8 cellular contexts compared by ENCODE assay signal in the genomic region with DNA sequence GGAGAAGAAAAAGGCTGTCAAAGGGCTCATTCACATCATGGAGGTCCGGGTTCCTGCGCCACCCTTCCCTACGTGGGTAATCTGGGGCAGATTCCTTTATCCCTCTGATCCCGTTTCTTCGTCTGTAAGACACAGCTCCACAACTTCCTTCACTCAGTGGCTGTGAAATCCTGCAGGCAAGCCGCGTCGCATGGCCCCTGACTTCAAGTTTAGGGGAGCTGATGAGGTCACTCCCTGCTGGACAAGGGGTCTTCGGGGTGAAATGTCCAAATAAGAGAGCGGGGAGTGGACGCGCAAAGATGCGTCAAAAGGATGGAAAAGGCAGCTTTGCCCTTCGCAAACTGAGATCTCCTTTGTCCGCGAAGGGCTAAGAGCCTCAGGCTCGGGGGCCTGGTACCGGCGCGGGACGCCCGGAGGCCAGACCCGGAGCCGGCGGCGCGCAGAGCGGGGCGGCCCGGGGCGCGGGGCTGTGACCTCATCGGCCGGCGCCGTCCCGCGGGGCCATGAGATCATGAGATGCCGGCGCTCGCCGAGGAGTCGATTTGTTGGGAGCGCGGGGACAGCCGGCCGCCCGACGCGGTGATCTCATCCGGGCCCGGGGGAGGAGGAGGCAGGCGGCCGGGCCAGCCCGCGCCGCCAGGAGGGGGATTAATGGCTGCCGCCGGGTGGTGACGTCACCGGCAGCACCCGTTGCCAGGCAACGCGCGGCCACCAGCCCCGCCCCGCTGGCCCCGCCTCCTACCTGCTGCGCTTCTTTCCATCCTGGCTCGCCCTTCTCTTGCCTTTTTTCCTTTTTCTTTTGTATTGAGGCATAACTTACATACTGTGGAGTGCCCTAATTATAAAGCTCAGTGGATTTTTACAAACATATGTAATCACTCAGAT.
DNase-seq lines count a peak whose midpoint lies in the region; ATAC-seq and TF ChIP-seq lines count a peak whose summit lies in the region.

No MANE protein-coding gene starts in this region.

- intact Hi-C loops in right cardiac atrium (cut with DNase I) (no loop called here), uterus (cut with DNase I; ENCODE audit: low total_unique reads) (no loop called here)

- no peaks in the 10 kb centered on the region for H3K27me3 ChIP-seq in right cardiac atrium (ENCODE audit: control insufficient read depth, insufficient read depth)
- no peaks in the 10 kb centered on the region for H3K27me3 ChIP-seq in uterus

- H3K36me3 ChIP-seq in uterus, result no peaks in the 10 kb centered on the region

- peak; percentile 48 to 88 for TF ChIP-seq POLR2A in uterus (IDR thresholded peaks at IDR 0.05)

- DNase-seq in GM13977 (ENCODE audit: low spot score), result peak; percentile 98
- DNase-seq in NCI-H146 (lab: John Stamatoyannopoulos, UW), result peak; percentile 94
- DNase-seq in right cardiac atrium, result peak; percentile 94 to 97 (median 97)
- DNase-seq in pulmonary artery endothelial cell (ENCODE audit: low read depth, low spot score), result peak; percentile 67
- DNase-seq in uterus, result peak; percentile 94

- no peak for TF ChIP-seq CTCF in GM13977 (IDR thresholded peaks at IDR 0.05; ENCODE audit: extremely low read depth, insufficient read depth, missing control alignments)
- TF ChIP-seq CTCF in uterus (IDR thresholded peaks at IDR 0.05), result peak in 2 of 4 experiments; percentile 23 to 25

- H3K27ac ChIP-seq in angular gyrus (ENCODE audit: low read depth, low read length) (peak overlapping the region; percentile 93), right cardiac atrium (ENCODE audit: low read length) (peak overlapping the region; percentile 98), uterus (peak overlapping the region; percentile 96 to 97)

- H3K9me3 ChIP-seq in right cardiac atrium (ENCODE audit: control insufficient read depth, low read length), result no peaks in the 10 kb centered on the region
- no peaks in the 10 kb centered on the region for H3K9me3 ChIP-seq in uterus

- H3K4me1 Mint-ChIP-seq in T-helper 1 cell treated with Interleukin-12 subunit alpha and Interleukin-12 subunit beta and Interleukin-4 antibody, amounts not matched to agents 30 μg/mL and 1 μg/mL, for 36 hours (ENCODE audit: low read depth), result peaks cover 19% of the 10 kb centered on the region

- H3K36me3 Mint-ChIP-seq in T-helper 1 cell treated with Interleukin-12 subunit alpha and Interleukin-12 subunit beta and Interleukin-4 antibody, amounts not matched to agents 30 μg/mL and 1 μg/mL, for 36 hours (ENCODE audit: low read depth), result no peaks in the 10 kb centered on the region

- peak overlapping the region; percentile 75 for H3K4me3 ChIP-seq in right cardiac atrium (ENCODE audit: low read length)
- H3K4me3 ChIP-seq in uterus, result peak overlapping the region; percentile 77 to 81

- in situ Hi-C loops in GM13977 (cut with MboI; ENCODE audit: low pct_unique_long_range_greater_than_20kb, low sequenced_read_pairs, unreplicated experiment), result no loop called here

- no peaks in the 10 kb centered on the region for H3K9me3 Mint-ChIP-seq in T-helper 1 cell treated with Interleukin-12 subunit alpha and Interleukin-12 subunit beta and Interleukin-4 antibody, amounts not matched to agents 30 μg/mL and 1 μg/mL, for 36 hours

- no peaks in the 10 kb centered on the region for H3K27me3 Mint-ChIP-seq in T-helper 1 cell treated with Interleukin-12 subunit alpha and Interleukin-12 subunit beta and Interleukin-4 antibody, amounts not matched to agents 30 μg/mL and 1 μg/mL, for 36 hours (ENCODE audit: low read depth)

- H3K4me1 ChIP-seq in right cardiac atrium (ENCODE audit: control insufficient read depth, insufficient read depth, low read length) (peaks cover 2% of the 10 kb centered on the region), uterus (no peaks in the 10 kb centered on the region)

- WGBS in right cardiac atrium, result under 1% methylated on average over 70 of the region's 70 CpGs

- ATAC-seq in HG02852 (IDR thresholded peaks at IDR 0.05; ENCODE audit: unreplicated experiment), result peak; percentile 81
- ATAC-seq in right cardiac atrium, result peak; percentile 97 to 99

- H3K4me3 Mint-ChIP-seq in T-helper 1 cell treated with Interleukin-12 subunit alpha and Interleukin-12 subunit beta and Interleukin-4 antibody, amounts not matched to agents 30 μg/mL and 1 μg/mL, for 36 hours, result peak overlapping the region; percentile 95

- peak overlapping the region; percentile 98 for H3K27ac Mint-ChIP-seq in T-helper 1 cell treated with Interleukin-12 subunit alpha and Interleukin-12 subunit beta and Interleukin-4 antibody, amounts not matched to agents 30 μg/mL and 1 μg/mL, for 36 hours

Comparison
In these comparisons a context has a peak if more than half of its experiments do, and no peak if none do; other contexts are left out.
1. Peak in every context shown above with its lines: DNase-seq, ATAC-seq, H3K4me3 ChIP-seq and H3K27ac ChIP-seq.